ENCODE assay signal across 8 cellular contexts in the genomic region with DNA sequence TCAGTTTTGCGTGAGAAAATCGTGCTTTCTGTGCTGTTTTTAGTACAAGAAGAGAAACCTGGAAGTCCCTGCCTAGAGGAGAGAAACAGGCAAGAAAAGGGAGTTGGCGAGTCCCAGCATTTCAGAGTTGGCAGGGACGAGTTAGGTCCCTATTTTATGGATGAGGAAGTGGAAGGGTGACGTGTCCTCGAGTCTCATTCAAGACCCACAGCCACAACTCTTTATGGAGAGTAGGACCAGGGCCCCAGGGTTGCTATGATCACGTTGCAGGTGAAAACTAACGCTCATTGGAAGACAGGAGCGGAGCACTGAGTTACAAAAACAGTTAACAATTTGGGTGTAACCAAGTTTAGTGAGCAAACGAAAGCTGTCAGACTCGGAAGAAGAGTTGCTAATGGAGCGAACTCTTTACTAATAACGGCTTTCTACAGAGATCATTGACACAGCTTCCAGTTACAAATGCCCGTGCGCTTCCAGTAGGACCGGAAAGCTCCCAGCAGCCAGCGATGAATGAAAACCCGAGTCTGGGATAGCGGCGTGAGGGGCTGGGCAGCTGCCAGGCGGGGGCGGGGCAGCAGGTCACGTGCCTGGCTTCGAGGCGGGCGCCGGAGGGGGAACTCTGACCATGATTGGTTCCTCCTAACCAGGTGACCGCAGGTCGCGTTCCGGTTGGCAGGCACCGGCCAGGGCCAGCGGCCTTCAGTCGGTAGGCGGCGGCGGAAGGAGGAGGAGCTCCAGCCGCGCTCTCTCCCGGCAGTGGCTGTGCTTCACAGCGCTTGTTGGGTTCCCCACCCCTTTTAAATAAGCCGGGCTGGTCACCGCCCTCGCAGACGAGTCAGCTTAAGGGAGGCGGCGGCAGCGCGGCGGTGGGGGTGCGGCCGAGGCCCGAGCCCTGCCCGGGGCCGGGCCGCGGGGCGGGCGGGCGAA. TPM values are rescaled to one million over a fixed set of nuclear protein-coding genes. Genes with fewer than 3 reads are reported as not detected.
DNase-seq lines count a peak whose midpoint lies in the region; ATAC-seq and TF ChIP-seq lines count a peak whose summit lies in the region.

Gene CCNYL1 (plus strand): TSS at position 827 of the 927 bp plus-strand sequence. CDS start 257 bp downstream, outside the sequence.

- peaks cover 8% of the 10 kb centered on the region for H3F3A ChIP-seq in smooth muscle cell (ENCODE audit: low read depth)

- H3K4me3 ChIP-seq in ACC112 (ENCODE audit: low read depth, low read length): peak within 1 kb of the TSS; percentile 83
- peak within 1 kb of the TSS; percentile 92 for H3K4me3 ChIP-seq in WI38 (ENCODE audit: low read depth, low read length)
- peak within 1 kb of the TSS; percentile 97 for H3K4me3 ChIP-seq in smooth muscle cell

- H3K4me1 ChIP-seq in ACC112 (ENCODE audit: control insufficient read depth, insufficient read depth, low read length, unreplicated experiment) (peaks cover 22% of the 10 kb centered on the region), smooth muscle cell (ENCODE audit: low read depth) (peaks cover 13% of the 10 kb centered on the region)

- no peaks in the 10 kb centered on the region for H3K36me3 ChIP-seq in ACC112 (ENCODE audit: insufficient read depth, low read length)
- no peaks in the 10 kb centered on the region for H3K36me3 ChIP-seq in smooth muscle cell (ENCODE audit: low read depth)

- no peak for TF ChIP-seq CTCF in WI38 (IDR thresholded peaks at IDR 0.05; ENCODE audit: low read depth, low read length)
- TF ChIP-seq CTCF in smooth muscle cell (IDR thresholded peaks at IDR 0.05; ENCODE audit: borderline replicate concordance, insufficient read depth, poor library complexity, severe bottlenecking): no peak

- peaks cover 26% of the 10 kb centered on the region for H3K79me2 ChIP-seq in ACC112 (ENCODE audit: control insufficient read depth, insufficient read depth, low read length, unreplicated experiment)
- peaks cover 19% of the 10 kb centered on the region for H3K79me2 ChIP-seq in smooth muscle cell (ENCODE audit: low read depth)

- peak within 1 kb of the TSS; percentile 94 for H3K4me2 ChIP-seq in smooth muscle cell

- WGBS in smooth muscle cell (ENCODE audit: low lambda C conversion rate): 3% methylated on average over 30 of the region's 60 CpGs

- H2AFZ ChIP-seq in ACC112 (ENCODE audit: low read length, unreplicated experiment) (peak within 1 kb of the TSS; percentile 89), smooth muscle cell (ENCODE audit: low read depth) (peak within 1 kb of the TSS; percentile 65)

- H4K20me1 ChIP-seq in smooth muscle cell (ENCODE audit: low read depth): peaks cover 24% of the 10 kb centered on the region

- H3K27me3 ChIP-seq in ACC112 (ENCODE audit: insufficient read depth, low read length) (no peaks in the 10 kb centered on the region), smooth muscle cell (ENCODE audit: low read depth) (no peaks in the 10 kb centered on the region)

- DNase-seq in NCI-H2196 treated with DMSO at 0.1 percent for 48 hours (lab: John Stamatoyannopoulos, UW; ENCODE audit: unreplicated experiment): peak; percentile 99
- DNase-seq in caudate nucleus (lab: John Stamatoyannopoulos, UW): peak; percentile 80 to 99 (median 98)
- DNase-seq in iPS-NIHi7 (ENCODE audit: extremely low spot score): peak; percentile 100
- peak; percentile 91 for DNase-seq in smooth muscle cell (lab: John Stamatoyannopoulos, UW; ENCODE audit: unreplicated experiment)

- H3K27ac ChIP-seq in ACC112 (ENCODE audit: low read depth, low read length) (peak within 1 kb of the TSS; percentile 64), caudate nucleus (ENCODE audit: low read depth, low read length) (peak within 1 kb of the TSS; percentile 62), smooth muscle cell (ENCODE audit: low read depth) (peak within 1 kb of the TSS; percentile 76)

- ATAC-seq in GM18870 (IDR thresholded peaks at IDR 0.05; ENCODE audit: unreplicated experiment) (peak; percentile 96), HG03135 (IDR thresholded peaks at IDR 0.05; ENCODE audit: unreplicated experiment) (peak; percentile 97)

- no peaks in the 10 kb centered on the region for H3K9me3 ChIP-seq in smooth muscle cell (replicated peaks; ENCODE audit: low read depth)

- H3K9ac ChIP-seq in smooth muscle cell (ENCODE audit: low read depth): peak within 1 kb of the TSS; percentile 79

RNA-seq across cellular contexts. Expression of gene CCNYL1, which starts in this region (rescaled TPM):
- 8.8 and 15.1 TPM in 2 replicates for total RNA-seq in smooth muscle cell
- 7.2 and 9.6 TPM in 2 replicates for polyA plus RNA-seq in smooth muscle cell

Comparison
In these comparisons a context has a peak if more than half of its experiments do, and no peak if none do; other contexts are left out.
1. Peak in every context shown above with its lines: DNase-seq, ATAC-seq, H3K4me3 ChIP-seq and H3K27ac ChIP-seq.